Comparison of ENCODE assay signal across 1 cellular context in genomic region chr16:83113317-83113716, GRCh38.
TF ChIP-seq lines count a peak whose summit lies in the region.

No MANE protein-coding gene starts in this region.

TF ChIP-seq in GM23338, 12 proteins besides CTCF, POLR2A, EP300 and RAD21 (continued from another document):
- no peak for TF ChIP-seq ZNF462 (CRISPR knock-in tag; IDR thresholded peaks at IDR 0.05)
- no peak for TF ChIP-seq REST (IDR thresholded peaks at IDR 0.05; ENCODE audit: unreplicated experiment)
- no peak for TF ChIP-seq POLR2AphosphoS5 (IDR thresholded peaks at IDR 0.05; ENCODE audit: low read depth)
- TF ChIP-seq CREB1 (CRISPR knock-in tag; IDR thresholded peaks at IDR 0.05; ENCODE audit: low read depth), result no peak
- no peak for TF ChIP-seq NANOG (IDR thresholded peaks at IDR 0.05; ENCODE audit: borderline replicate concordance)
- no peak for TF ChIP-seq JUNB (IDR thresholded peaks at IDR 0.05; ENCODE audit: unreplicated experiment)
